30 cellular contexts compared by ENCODE assay signal in genomic region chr3:113377158-113377557, GRCh38.
DNase-seq lines count a peak whose midpoint lies in the region; ATAC-seq, FAIRE-seq and TF ChIP-seq lines count a peak whose summit lies in the region.
"Had no signal": no experiment of that assay in that cellular context is flagged by ENCODE, and none has a peak within 500 bp of the region (broad histone marks: within the 10 kb centered on the region; RNA-seq: fewer than 3 reads in every experiment).

No MANE protein-coding gene starts in this region.

- TF ChIP-seq POLR2A in GM12891 (IDR thresholded peaks at IDR 0.05; ENCODE audit: low read depth, low read length) (no peak), GM12878 (IDR thresholded peaks at IDR 0.05; ENCODE audit: low read depth, low read length) (no peak), right lobe of liver (IDR thresholded peaks at IDR 0.05) (no peak)

- no peak overlapping the region for H3K27ac Mint-ChIP-seq in activated T-cell treated with anti-CD3 and anti-CD28 coated beads, Interleukin-2, amount 50 U/mL, for 72 hours
- no peak overlapping the region for H3K27ac Mint-ChIP-seq in effector memory CD8-positive, alpha-beta T cell
- H3K27ac Mint-ChIP-seq: activated CD4-positive, alpha-beta memory T cell treated with anti-CD3 and anti-CD28 coated beads for 36 hours; activated naive CD4-positive, alpha-beta T cell treated with anti-CD3 and anti-CD28 coated beads for 36 hours; activated T-helper 1 cell treated with anti-CD3 and anti-CD28 coated beads, Interleukin-12 subunit alpha, Interleukin-12 subunit beta, Interleukin-2, Interleukin-4 antibody, amounts not matched to agents 30 ng/mL and 10 ng/mL and 1 ng/mL, durations not matched to agents 14 hours and 24 hours and 36 hours; CD4-positive, alpha-beta T cell; dendritic cell treated with granulocyte-macrophage colony-stimulating factor and Interleukin-4, amounts not matched to agents 40 ng/mL and 50 ng/mL, for 4 days; H9; nephron progenitor cell; stimulated activated naive CD8-positive, alpha-beta T cell treated with anti-CD3 and anti-CD28 coated beads, Interleukin-15, amount 100 ng/mL, for 72 hours; T-helper 1 cell treated with Interleukin-12 subunit alpha and Interleukin-12 subunit beta and Interleukin-4 antibody, amounts not matched to agents 30 μg/mL and 1 μg/mL, for 36 hours had no signal

- no peak for FAIRE-seq in GM12891 (lab: Jason Lieb, UNC)
- FAIRE-seq in GM12878 (lab: Jason Lieb, UNC) = no peak
- FAIRE-seq: urothelium cell line had no signal

- POLR2A ChIA-PET in GM12878 (lab: Charles Lee) = no interaction called here

- H3K36me3 Mint-ChIP-seq in activated T-cell treated with anti-CD3 and anti-CD28 coated beads, Interleukin-2, amount 50 U/mL, for 72 hours (ENCODE audit: insufficient read depth in 2 of 2) = peaks cover 0 to 2% of the 10 kb centered on the region in 2 donors
- no peaks in the 10 kb centered on the region for H3K36me3 Mint-ChIP-seq in effector memory CD8-positive, alpha-beta T cell (ENCODE audit: insufficient read depth)

- no peak for TF ChIP-seq RAD21 in GM12878 (IDR thresholded peaks at IDR 0.05; ENCODE audit: insufficient read depth, low read depth, low read length)

- H2AFZ ChIP-seq in GM12878 (ENCODE audit: control insufficient read depth, low read depth, low read length) = no peak overlapping the region

- intact Hi-C loops in GM12878 (cut with micrococcal nuclease; ENCODE audit: unreplicated experiment) = no loop called here
- intact Hi-C loops in right lobe of liver (cut with DNase I) = no loop called here

- H3K4me2 ChIP-seq in GM12878 (ENCODE audit: control insufficient read depth, insufficient read depth) = no peak overlapping the region
- H3K4me2 ChIP-seq: SK-N-SH had no signal

- H3K79me2 ChIP-seq in GM12878 (ENCODE audit: control insufficient read depth, insufficient read depth, low read length) = no peaks in the 10 kb centered on the region

- ATAC-seq in GM12878 (peak; percentile 45), right lobe of liver (peak; percentile 94 to 100 (median 97)), GM21447 (IDR thresholded peaks at IDR 0.05; ENCODE audit: unreplicated experiment) (no peak)
- no peak for ATAC-seq in activated T-cell treated with anti-CD3 and anti-CD28 coated beads, Interleukin-2, amount 50 U/mL, for 72 hours (replicated peaks in 1 of 2)
- no peak for ATAC-seq in effector memory CD8-positive, alpha-beta T cell (replicated peaks)
- ATAC-seq: foreskin keratinocyte; heart right ventricle; stimulated activated naive CD8-positive, alpha-beta T cell treated with anti-CD3 and anti-CD28 coated beads, Interleukin-15, amount 100 ng/mL, for 72 hours had no signal

- H3K9ac ChIP-seq in GM12878 (ENCODE audit: control insufficient read depth, insufficient read depth, low read length) = no peak overlapping the region
- H3K9ac ChIP-seq: SK-N-SH had no signal

- H3K27ac ChIP-seq in GM12878 (ENCODE audit: control insufficient read depth, insufficient read depth) (no peak overlapping the region), right lobe of liver (no peak overlapping the region)
- H3K27ac ChIP-seq: adrenal gland, esophagus muscularis mucosa, foreskin keratinocyte, heart right ventricle, thoracic aorta had no signal

- H3K4me1 ChIP-seq in GM12878 (ENCODE audit: control insufficient read depth, insufficient read depth, low read length) (no peaks in the 10 kb centered on the region), right lobe of liver (peaks cover 0 to 9% (median 0%) of the 10 kb centered on the region in 4 donors)
- H3K4me1 ChIP-seq: adrenal gland, foreskin keratinocyte, heart right ventricle had no signal

- no peak for TF ChIP-seq EP300 in GM12878 (IDR thresholded peaks at IDR 0.05; ENCODE audit: borderline replicate concordance in 1 of 2, control insufficient read depth in 1 of 2, low read depth in 2 of 2, low read length in 2 of 2)

- in situ Hi-C loops in GM12878 (cut with MboI) = no loop called here

- SMC1A ChIA-PET in GM12878 (lab: Charles Lee; ENCODE audit: uncharacterized antibody, unreplicated experiment) = no interaction called here

- BruUV-seq in GM12878 (replicated peaks; lab: Mats Ljungman, UMichigan) = no TSS peak

- H3K4me1 Mint-ChIP-seq in activated T-cell treated with anti-CD3 and anti-CD28 coated beads, Interleukin-2, amount 50 U/mL, for 72 hours (ENCODE audit: low read depth) = no peaks in the 10 kb centered on the region
- no peaks in the 10 kb centered on the region for H3K4me1 Mint-ChIP-seq in effector memory CD8-positive, alpha-beta T cell (ENCODE audit: low read depth in 2 of 2)
- H3K4me1 Mint-ChIP-seq: H9; nephron progenitor cell; stimulated activated naive CD8-positive, alpha-beta T cell treated with anti-CD3 and anti-CD28 coated beads, Interleukin-15, amount 100 ng/mL, for 72 hours had no signal

- H3K36me3 ChIP-seq in GM12878 (ENCODE audit: control insufficient read depth in 2 of 2, insufficient read depth in 2 of 2, low read length in 1 of 2) = no peaks in the 10 kb centered on the region; a peak in 1 of 4 replicates
- H3K36me3 ChIP-seq in right lobe of liver = no peaks in the 10 kb centered on the region
- H3K36me3 ChIP-seq: adrenal gland had no signal

- CTCF ChIA-PET in GM12878 (lab: Yijun Ruan, JAX) = no interaction called here

- no peaks in the 10 kb centered on the region for H3K27me3 ChIP-seq in GM12878 (replicated peaks in 1 of 2; ENCODE audit: control insufficient read depth in 2 of 2, insufficient read depth in 2 of 2, low read length in 1 of 2)
- no peaks in the 10 kb centered on the region for H3K27me3 ChIP-seq in right lobe of liver
- H3K27me3 ChIP-seq: adrenal gland, esophagus muscularis mucosa, foreskin keratinocyte, heart right ventricle had no signal

- TF ChIP-seq CTCF in GM20000 (IDR thresholded peaks at IDR 0.05; ENCODE audit: extremely low read depth, missing control alignments) (no peak), GM12878 (IDR thresholded peaks at IDR 0.05 in 2 of 3, conservative IDR thresholded peaks at IDR 0.05 in 1 of 3; ENCODE audit: control insufficient read depth in 2 of 3, extremely low read depth in 1 of 3, insufficient read depth in 1 of 3, low read depth in 3 of 3, low read length in 3 of 3) (no peak), right lobe of liver (IDR thresholded peaks at IDR 0.05) (no peak)

- RAD21 ChIA-PET in GM12878 (lab: Charles Lee; ENCODE audit: unreplicated experiment) = no interaction called here

- H3K4me3 Mint-ChIP-seq in activated T-cell treated with anti-CD3 and anti-CD28 coated beads, Interleukin-2, amount 50 U/mL, for 72 hours = no peak overlapping the region
- H3K4me3 Mint-ChIP-seq in effector memory CD8-positive, alpha-beta T cell = no peak overlapping the region
- H3K4me3 Mint-ChIP-seq: activated CD4-positive, alpha-beta memory T cell treated with anti-CD3 and anti-CD28 coated beads for 36 hours; activated naive CD4-positive, alpha-beta T cell treated with anti-CD3 and anti-CD28 coated beads for 36 hours; activated T-helper 1 cell treated with anti-CD3 and anti-CD28 coated beads, Interleukin-12 subunit alpha, Interleukin-12 subunit beta, Interleukin-2, Interleukin-4 antibody, amounts not matched to agents 30 ng/mL and 10 ng/mL and 1 ng/mL, durations not matched to agents 14 hours and 24 hours and 36 hours; CD4-positive, alpha-beta T cell; dendritic cell treated with granulocyte-macrophage colony-stimulating factor and Interleukin-4, amounts not matched to agents 40 ng/mL and 50 ng/mL, for 4 days; H9; nephron progenitor cell; stimulated activated naive CD8-positive, alpha-beta T cell treated with anti-CD3 and anti-CD28 coated beads, Interleukin-15, amount 100 ng/mL, for 72 hours; T-helper 1 cell treated with Interleukin-12 subunit alpha and Interleukin-12 subunit beta and Interleukin-4 antibody, amounts not matched to agents 30 μg/mL and 1 μg/mL, for 36 hours had no signal

- no peaks in the 10 kb centered on the region for H3K9me3 Mint-ChIP-seq in activated T-cell treated with anti-CD3 and anti-CD28 coated beads, Interleukin-2, amount 50 U/mL, for 72 hours
- H3K9me3 Mint-ChIP-seq in effector memory CD8-positive, alpha-beta T cell = no peaks in the 10 kb centered on the region
- H3K9me3 Mint-ChIP-seq: activated CD4-positive, alpha-beta memory T cell treated with anti-CD3 and anti-CD28 coated beads for 36 hours; activated naive CD4-positive, alpha-beta T cell treated with anti-CD3 and anti-CD28 coated beads for 36 hours; activated T-helper 1 cell treated with anti-CD3 and anti-CD28 coated beads, Interleukin-12 subunit alpha, Interleukin-12 subunit beta, Interleukin-2, Interleukin-4 antibody, amounts not matched to agents 30 ng/mL and 10 ng/mL and 1 ng/mL, durations not matched to agents 14 hours and 24 hours and 36 hours; CD4-positive, alpha-beta T cell; dendritic cell treated with granulocyte-macrophage colony-stimulating factor and Interleukin-4, amounts not matched to agents 40 ng/mL and 50 ng/mL, for 4 days; H9; nephron progenitor cell; stimulated activated naive CD8-positive, alpha-beta T cell treated with anti-CD3 and anti-CD28 coated beads, Interleukin-15, amount 100 ng/mL, for 72 hours; T-helper 1 cell treated with Interleukin-12 subunit alpha and Interleukin-12 subunit beta and Interleukin-4 antibody, amounts not matched to agents 30 μg/mL and 1 μg/mL, for 36 hours had no signal

- H3K4me3 ChIP-seq in GM12878 = no peak overlapping the region
- no peak overlapping the region for H3K4me3 ChIP-seq in right lobe of liver
- H3K4me3 ChIP-seq: adrenal gland, esophagus muscularis mucosa, heart right ventricle, thoracic aorta had no signal

- DNase-seq in GM12891 (ENCODE audit: insufficient read length, low spot score) = no peak
- DNase-seq in GM20000 (ENCODE audit: low spot score) = peak; percentile 4
- DNase-seq in GM12878 (ENCODE audit: low read depth, low spot score) = peak; percentile 2
- peak in 1 of 3 donors; percentile 51 for DNase-seq in right lobe of liver
- no peak for DNase-seq in activated T-cell treated with anti-CD3 and anti-CD28 coated beads, Interleukin-2, amount 50 U/mL, for 72 hours
- no peak for DNase-seq in effector memory CD8-positive, alpha-beta T cell
- DNase-seq: activated CD4-positive, alpha-beta memory T cell treated with anti-CD3 and anti-CD28 coated beads for 36 hours; activated CD4-positive, alpha-beta T cell treated with anti-CD3 and anti-CD28 coated beads for 1 hour; activated naive CD4-positive, alpha-beta T cell treated with anti-CD3 and anti-CD28 coated beads for 36 hours; adrenal gland; CD4-positive, alpha-beta T cell; DND-41; foreskin keratinocyte; GF-D8; H9; heart right ventricle; kidney glomerular epithelial cell; NCI-H1105; NCI-H187; nephron progenitor cell; SK-N-SH; stimulated activated CD4-positive, alpha-beta T cell treated with anti-CD3 and anti-CD28 coated beads, Interleukin-2, amount 100 ng/mL, for 24 hours; stimulated activated naive CD8-positive, alpha-beta T cell treated with anti-CD3 and anti-CD28 coated beads, Interleukin-15, amount 100 ng/mL, for 72 hours had no signal

- no peaks in the 10 kb centered on the region for H3K27me3 Mint-ChIP-seq in activated T-cell treated with anti-CD3 and anti-CD28 coated beads, Interleukin-2, amount 50 U/mL, for 72 hours (ENCODE audit: low read depth)
- H3K27me3 Mint-ChIP-seq in effector memory CD8-positive, alpha-beta T cell = no peaks in the 10 kb centered on the region
- H3K27me3 Mint-ChIP-seq: activated CD4-positive, alpha-beta memory T cell treated with anti-CD3 and anti-CD28 coated beads for 36 hours; CD4-positive, alpha-beta T cell; dendritic cell treated with granulocyte-macrophage colony-stimulating factor and Interleukin-4, amounts not matched to agents 40 ng/mL and 50 ng/mL, for 4 days; stimulated activated naive CD8-positive, alpha-beta T cell treated with anti-CD3 and anti-CD28 coated beads, Interleukin-15, amount 100 ng/mL, for 72 hours had no signal

- no peaks in the 10 kb centered on the region for H4K20me1 ChIP-seq in GM12878 (ENCODE audit: control insufficient read depth, insufficient read depth)

- H3K9me3 ChIP-seq in GM12878 (replicated peaks; ENCODE audit: control insufficient read depth, insufficient read depth, low read length) (no peaks in the 10 kb centered on the region), right lobe of liver (no peaks in the 10 kb centered on the region)
- H3K9me3 ChIP-seq: adrenal gland, esophagus muscularis mucosa, SK-N-SH, thoracic aorta had no signal

Comparison
In these comparisons a context has a peak if more than half of its experiments do, and no peak if none do; other contexts are left out.
1. DNase-seq: peak in GM20000 (single experiment) and GM12878 (single experiment); none in GM12891 (single experiment), activated T-cell treated with anti-CD3 and anti-CD28 coated beads, Interleukin-2, amount 50 U/mL, for 72 hours (0 of 2) and effector memory CD8-positive, alpha-beta T cell (0 of 3).
2. ATAC-seq: peak in GM12878 (single experiment) and right lobe of liver (4 of 4); none in GM21447 (single experiment), activated T-cell treated with anti-CD3 and anti-CD28 coated beads, Interleukin-2, amount 50 U/mL, for 72 hours (0 of 2) and effector memory CD8-positive, alpha-beta T cell (single experiment).